Comparison of ENCODE assay signal across 22 cellular contexts in the genomic region with DNA sequence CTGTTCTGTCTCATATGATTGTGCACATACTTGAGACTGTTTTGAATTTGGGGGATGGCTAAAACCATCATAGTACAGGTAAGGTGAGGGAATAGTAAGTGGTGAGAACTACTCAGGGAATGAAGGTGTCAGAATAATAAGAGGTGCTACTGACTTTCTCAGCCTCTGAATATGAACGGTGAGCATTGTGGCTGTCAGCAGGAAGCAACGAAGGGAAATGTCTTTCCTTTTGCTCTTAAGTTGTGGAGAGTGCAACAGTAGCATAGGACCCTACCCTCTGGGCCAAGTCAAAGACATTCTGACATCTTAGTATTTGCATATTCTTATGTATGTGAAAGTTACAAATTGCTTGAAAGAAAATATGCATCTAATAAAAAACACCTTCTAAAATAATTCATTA. TPM values are rescaled to one million over a fixed set of nuclear protein-coding genes. Genes with fewer than 3 reads are reported as not detected.
DNase-seq lines count a peak whose midpoint lies in the region; ATAC-seq, FAIRE-seq and TF ChIP-seq lines count a peak whose summit lies in the region.
"Had no signal": no experiment of that assay in that cellular context is flagged by ENCODE, and none has a peak within 500 bp of the region (broad histone marks: within the 10 kb centered on the region; RNA-seq: fewer than 3 reads in every experiment).

No MANE protein-coding gene starts in this region.

- peak; percentile 51 for FAIRE-seq in GM12891 (lab: Jason Lieb, UNC)
- FAIRE-seq: G401.6, GM12878 had no signal

- H3K36me3 ChIP-seq in transverse colon: no peaks in the 10 kb centered on the region
- H3K36me3 ChIP-seq: SJCRH30 had no signal

- H3K9me3 ChIP-seq in T-helper 17 cell (ENCODE audit: control insufficient read depth, low read length, poor library complexity, severe bottlenecking): no peaks in the 10 kb centered on the region
- no peaks in the 10 kb centered on the region for H3K9me3 ChIP-seq in transverse colon
- H3K9me3 ChIP-seq: SJCRH30 had no signal

- peaks cover 18% of the 10 kb centered on the region for H3K36me3 Mint-ChIP-seq in activated naive CD4-positive, alpha-beta T cell treated with anti-CD3 and anti-CD28 coated beads, Interleukin-2, amount 10 ng/mL, durations not matched to agents 7 days and 5 days
- peaks cover 7% of the 10 kb centered on the region for H3K36me3 Mint-ChIP-seq in T-helper 17 cell (ENCODE audit: low read depth)
- H3K36me3 Mint-ChIP-seq in natural killer cell treated with Interleukin-12 subunit alpha and Interleukin-12 subunit beta and Interleukin-15 and Interleukin-18, amount 100 ng/mL, for 72 hours: peaks cover 18% of the 10 kb centered on the region

- no peak overlapping the region for H3K4me3 ChIP-seq in transverse colon
- H3K4me3 ChIP-seq: GM12878, GM23248, PC-9, SJCRH30 had no signal

- H3K4me1 ChIP-seq in transverse colon: peaks cover 0 to 6% (median 2%) of the 10 kb centered on the region in 4 donors
- H3K4me1 ChIP-seq: SJCRH30 had no signal

- peak overlapping the region; percentile 81 for H3K27ac Mint-ChIP-seq in activated naive CD4-positive, alpha-beta T cell treated with anti-CD3 and anti-CD28 coated beads, Interleukin-2, amount 10 ng/mL, durations not matched to agents 7 days and 5 days
- peak overlapping the region; percentile 97 for H3K27ac Mint-ChIP-seq in T-helper 17 cell
- peak overlapping the region; percentile 93 to 94 for H3K27ac Mint-ChIP-seq in natural killer cell treated with Interleukin-12 subunit alpha and Interleukin-12 subunit beta and Interleukin-15 and Interleukin-18, amount 100 ng/mL, for 72 hours

- H3K4me3 Mint-ChIP-seq in activated naive CD4-positive, alpha-beta T cell treated with anti-CD3 and anti-CD28 coated beads, Interleukin-2, amount 10 ng/mL, durations not matched to agents 7 days and 5 days: no peak overlapping the region
- peak overlapping the region; percentile 80 for H3K4me3 Mint-ChIP-seq in T-helper 17 cell
- peak overlapping the region; percentile 87 for H3K4me3 Mint-ChIP-seq in natural killer cell treated with Interleukin-12 subunit alpha and Interleukin-12 subunit beta and Interleukin-15 and Interleukin-18, amount 100 ng/mL, for 72 hours

- no peak overlapping the region for H3K27ac ChIP-seq in transverse colon
- H3K27ac ChIP-seq: GM23248, HL-60, PC-9, SJCRH30 had no signal

- no peak for DNase-seq in activated naive CD4-positive, alpha-beta T cell treated with anti-CD3 and anti-CD28 coated beads, Interleukin-2, amount 10 ng/mL, durations not matched to agents 7 days and 5 days
- DNase-seq in activated naive CD4-positive, alpha-beta T cell treated with anti-CD3 and anti-CD28 coated beads, Interleukin-2, amount 50 U/mL, for 16 hours: no peak
- DNase-seq in GM12891 (ENCODE audit: insufficient read length, low spot score) (no peak), T-helper 17 cell (no peak), transverse colon (no peak)
- no peak for DNase-seq in natural killer cell treated with Interleukin-12 subunit alpha and Interleukin-12 subunit beta and Interleukin-15 and Interleukin-18, amount 100 ng/mL, for 72 hours (ENCODE audit: low spot score)
- DNase-seq in stimulated activated CD4-positive, alpha-beta T cell treated with anti-CD3 and anti-CD28 coated beads, Interleukin-12 subunit alpha, Interleukin-12 subunit beta, amount 100 ng/mL, for 4 hours: no peak
- DNase-seq in activated CD4-positive, CD25-positive, alpha-beta regulatory T cell treated with anti-CD3 and anti-CD28 coated beads, Interleukin-2, amount 50 U/mL, for 72 hours: no peak
- DNase-seq: ACHN, AML-193, DMS79 treated with DMSO at 0.1 percent for 48 hours, GM23248, NCI-H1436 treated with DMSO at 0.1 percent for 48 hours, NCI-H2029 treated with DMSO at 0.1 percent for 48 hours, NCI-H748 treated with DMSO at 0.1 percent for 48 hours, PC-9, SJCRH30 had no signal

- intact Hi-C loops in transverse colon (cut with DNase I; ENCODE audit: low total_unique reads): no loop called here

- in situ Hi-C loops in transverse colon (cut with MboI; ENCODE audit: low pct_ligation_motif_present in 1 of 4, low pct_unique_long_range_greater_than_20kb in 1 of 4, low sequenced_read_pairs in 3 of 4): loop anchor here in 2 of 4 donors (10.0 to 25.0 kb wide), 2 partner anchors 291 to 439 kb away; a partner anchor contains a TSS

- WGBS in transverse colon (ENCODE audit: low coverage in 1 of 2), 2 donors: 51% methylated on average over 2 of the region's 2 CpGs; no CpG with 5 or more reads in 1 of the 2 donors

- H3K27me3 ChIP-seq in transverse colon: no peaks in the 10 kb centered on the region
- H3K27me3 ChIP-seq: SJCRH30 had no signal

- H3K4me1 Mint-ChIP-seq in activated naive CD4-positive, alpha-beta T cell treated with anti-CD3 and anti-CD28 coated beads, Interleukin-2, amount 10 ng/mL, durations not matched to agents 7 days and 5 days: peaks cover 71% of the 10 kb centered on the region
- H3K4me1 Mint-ChIP-seq in T-helper 17 cell: peaks cover 48% of the 10 kb centered on the region
- H3K4me1 Mint-ChIP-seq in natural killer cell treated with Interleukin-12 subunit alpha and Interleukin-12 subunit beta and Interleukin-15 and Interleukin-18, amount 100 ng/mL, for 72 hours (ENCODE audit: low read depth in 2 of 2): peaks cover 62 to 82% of the 10 kb centered on the region in 2 donors

- H3K9me3 Mint-ChIP-seq in activated naive CD4-positive, alpha-beta T cell treated with anti-CD3 and anti-CD28 coated beads, Interleukin-2, amount 10 ng/mL, durations not matched to agents 7 days and 5 days: no peaks in the 10 kb centered on the region
- no peaks in the 10 kb centered on the region for H3K9me3 Mint-ChIP-seq in natural killer cell treated with Interleukin-12 subunit alpha and Interleukin-12 subunit beta and Interleukin-15 and Interleukin-18, amount 100 ng/mL, for 72 hours

- peaks cover 17% of the 10 kb centered on the region for H3K27me3 Mint-ChIP-seq in activated naive CD4-positive, alpha-beta T cell treated with anti-CD3 and anti-CD28 coated beads, Interleukin-2, amount 10 ng/mL, durations not matched to agents 7 days and 5 days
- H3K27me3 Mint-ChIP-seq in T-helper 17 cell: no peaks in the 10 kb centered on the region
- H3K27me3 Mint-ChIP-seq in natural killer cell treated with Interleukin-12 subunit alpha and Interleukin-12 subunit beta and Interleukin-15 and Interleukin-18, amount 100 ng/mL, for 72 hours: no peaks in the 10 kb centered on the region

- TF ChIP-seq EP300 in transverse colon (IDR thresholded peaks at IDR 0.05; ENCODE audit: low read depth): no peak

- peak; percentile 55 for ATAC-seq in T-helper 17 cell
- peak in 1 of 2 donors; percentile 1 for ATAC-seq in natural killer cell treated with Interleukin-12 subunit alpha and Interleukin-12 subunit beta and Interleukin-15 and Interleukin-18, amount 100 ng/mL, for 72 hours
- ATAC-seq: GM12878, HCT116 had no signal

- TF ChIP-seq POLR2A in GM12891 (IDR thresholded peaks at IDR 0.05; ENCODE audit: low read depth, low read length): no peak
- TF ChIP-seq POLR2A in transverse colon (IDR thresholded peaks at IDR 0.05): no peak

- TF ChIP-seq CTCF in transverse colon (IDR thresholded peaks at IDR 0.05): no peak

- CTCF ChIA-PET in activated naive CD4-positive, alpha-beta T cell treated with anti-CD3 and anti-CD28 coated beads, Interleukin-2, amount 10 ng/mL, durations not matched to agents 7 days and 5 days (lab: Charles Lee): interaction anchor here (0.5 to 14.4 kb wide), 5 partner anchors 35 to 298 kb away, joined by 3 to 228 read pairs (median 51); no protein-coding TSS in a partner anchor

TF ChIP-seq in GM12891, 5 proteins besides CTCF, POLR2A, EP300 and RAD21:
- TF ChIP-seq SPI1 (IDR thresholded peaks at IDR 0.05; ENCODE audit: low read depth, low read length) (no peak), TAF1 (IDR thresholded peaks at IDR 0.05; ENCODE audit: low read depth, low read length) (no peak), POLR2AphosphoS5 (IDR thresholded peaks at IDR 0.05; ENCODE audit: low read depth, low read length) (no peak), POU2F2 (IDR thresholded peaks at IDR 0.05; ENCODE audit: low read depth, low read length) (no peak), PAX5 (IDR thresholded peaks at IDR 0.05; ENCODE audit: insufficient read depth, low read length, severe bottlenecking) (no peak)

RNA-seq across cellular contexts. Expression of a gene that starts 5.1 kb away (rescaled TPM):
- polyA plus RNA-seq in GM12891 (2012; ENCODE audit: low read depth, missing spikeins): 0.08 TPM
- total RNA-seq in T-helper 17 cell (1 to 10 TPM; 3.2 to 8.3 TPM), transverse colon (1 to 10 TPM in 3 of 4 donors, not detected in 1; 1.1 to 3.7 (median 1.4) TPM)
- 10 to 100 TPM; 28.3 to 46.2 TPM for total RNA-seq in natural killer cell treated with Interleukin-12 subunit alpha and Interleukin-12 subunit beta and Interleukin-15 and Interleukin-18, amount 100 ng/mL, for 72 hours
- total RNA-seq: GM23248, NCI-H460, PC-9, SJCRH30 had no signal
- polyA plus RNA-seq: GM23248 had no signal

RNA-seq across cellular contexts. Expression of a gene that starts 21.9 kb away (rescaled TPM):
- not detected for polyA plus RNA-seq in GM12891 (2012; ENCODE audit: low read depth, missing spikeins)
- total RNA-seq in T-helper 17 cell (10 to 100 TPM; 12.4 to 14.2 TPM), transverse colon (1 to 10 TPM in 2 of 4 donors, not detected in 2; 1.8 to 4.6 TPM)
- 1 to 10 TPM in 1 of 2 donors, under 1 TPM in 1; 0.48 to 2.5 TPM for total RNA-seq in natural killer cell treated with Interleukin-12 subunit alpha and Interleukin-12 subunit beta and Interleukin-15 and Interleukin-18, amount 100 ng/mL, for 72 hours
- total RNA-seq: GM23248, NCI-H460, PC-9, SJCRH30 had no signal
- polyA plus RNA-seq: GM23248 had no signal

RNA-seq across cellular contexts. Expression of a gene that starts 31.2 kb away (rescaled TPM):
- polyA plus RNA-seq in GM12891 (2012; ENCODE audit: low read depth, missing spikeins): 1.6 TPM
- 1 to 10 TPM; 1.9 to 2.4 TPM for total RNA-seq in T-helper 17 cell
- total RNA-seq in natural killer cell treated with Interleukin-12 subunit alpha and Interleukin-12 subunit beta and Interleukin-15 and Interleukin-18, amount 100 ng/mL, for 72 hours: 1 to 10 TPM; 4.0 to 6.2 TPM
- 10 to 100 TPM in 2 of 4 donors, 1 to 10 TPM in 2; 2.6 to 13.9 (median 9.8) TPM for total RNA-seq in transverse colon
- total RNA-seq: GM23248, NCI-H460, SJCRH30 had no signal
- polyA plus RNA-seq: GM23248 had no signal
